Comparison of ENCODE assay signal across 8 cellular contexts in the genomic region with DNA sequence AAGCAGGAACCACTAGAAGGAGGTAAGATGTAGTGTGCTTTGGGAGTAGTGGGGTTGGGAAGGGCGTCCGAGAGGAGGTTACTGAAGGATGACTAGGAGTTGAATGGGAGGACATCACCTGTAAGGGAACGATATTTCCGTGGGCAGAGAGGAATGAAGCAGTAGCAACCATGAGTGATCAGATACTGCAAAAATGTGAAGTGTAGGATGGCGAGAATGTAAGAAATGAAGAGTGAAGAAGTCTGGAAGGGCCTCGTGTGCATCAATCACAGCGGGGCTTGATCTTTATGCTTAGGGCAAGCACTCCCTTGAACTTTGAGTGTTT. TPM values are rescaled to one million over a fixed set of nuclear protein-coding genes. Genes with fewer than 3 reads are reported as not detected.
A peak's percentile ranks its signal among the peaks of the same experiment; 100 is the strongest.
DNase-seq lines count a peak whose midpoint lies in the region; ATAC-seq and TF ChIP-seq lines count a peak whose summit lies in the region.

No MANE protein-coding gene starts in this region.

- H3K4me3 ChIP-seq in OCI-LY7 (ENCODE audit: low read depth, low read length, poor library complexity, severe bottlenecking) = peak overlapping the region; percentile 90
- H3K4me3 ChIP-seq in foreskin fibroblast (ENCODE audit: low read depth in 1 of 2, low read length in 2 of 2) = peak overlapping the region; percentile 72 to 77
- peak overlapping the region; percentile 75 for H3K4me3 ChIP-seq in smooth muscle cell

- CTCF ChIA-PET in OCI-LY7 (lab: Charles Lee; ENCODE audit: unreplicated experiment) = interaction anchor here (1.3 kb wide), 1 partner anchor 17 kb away, joined by 4 read pairs; no protein-coding TSS in a partner anchor

- intact Hi-C loops in OCI-LY7 (cut with micrococcal nuclease; ENCODE audit: unreplicated experiment) = loop anchor here (10.0 kb wide), 1 partner anchor 383 kb away; no protein-coding TSS in a partner anchor

- POLR2A ChIA-PET in OCI-LY7 (lab: Charles Lee) = interaction anchor here (0.6 to 1.6 kb wide), 8 partner anchors 8 to 635 kb away, joined by 3 to 5 read pairs (median 4); no protein-coding TSS in a partner anchor

- no TSS peak for BruUV-seq in OCI-LY7 (replicated peaks; lab: Mats Ljungman, UMichigan)

- H2AFZ ChIP-seq in OCI-LY7 (ENCODE audit: low read length) (peak overlapping the region; percentile 27), smooth muscle cell (ENCODE audit: low read depth) (peak overlapping the region; percentile 51)

- peak; percentile 0 for ATAC-seq in GM21515 (IDR thresholded peaks at IDR 0.05; ENCODE audit: unreplicated experiment)

- peaks cover 4% of the 10 kb centered on the region for H3F3A ChIP-seq in smooth muscle cell (ENCODE audit: low read depth)

- H3K27ac ChIP-seq in OCI-LY7 (ENCODE audit: low read depth, low read length, poor library complexity, severe bottlenecking) (peak overlapping the region; percentile 73), smooth muscle cell (ENCODE audit: low read depth) (peak overlapping the region; percentile 67)

- TF ChIP-seq CTCF in OCI-LY7 (conservative IDR thresholded peaks at IDR 0.05; ENCODE audit: low read length) (no peak), foreskin fibroblast (IDR thresholded peaks at IDR 0.05; ENCODE audit: low read depth, low read length) (no peak), smooth muscle cell (IDR thresholded peaks at IDR 0.05; ENCODE audit: borderline replicate concordance, insufficient read depth, poor library complexity, severe bottlenecking) (no peak)

- H3K9me3 ChIP-seq in OCI-LY7 (ENCODE audit: low read length) = peaks cover 6% of the 10 kb centered on the region; the same call in 1 of the 2 replicates
- H3K9me3 ChIP-seq in smooth muscle cell (replicated peaks; ENCODE audit: low read depth) = no peaks in the 10 kb centered on the region

- peaks cover 51% of the 10 kb centered on the region for H3K4me1 ChIP-seq in OCI-LY7 (ENCODE audit: insufficient read depth, low read length, poor library complexity, severe bottlenecking)
- peaks cover 37% of the 10 kb centered on the region for H3K4me1 ChIP-seq in smooth muscle cell (ENCODE audit: low read depth)

- no peaks in the 10 kb centered on the region for H3K27me3 ChIP-seq in smooth muscle cell (ENCODE audit: low read depth)

- no peaks in the 10 kb centered on the region for H3K9me2 ChIP-seq in OCI-LY7 (ENCODE audit: insufficient read depth, low read length)

- peaks cover 35% of the 10 kb centered on the region for H4K20me1 ChIP-seq in OCI-LY7 (ENCODE audit: insufficient read depth, low read length)
- H4K20me1 ChIP-seq in smooth muscle cell (ENCODE audit: low read depth) = peaks cover 48% of the 10 kb centered on the region

- WGBS in smooth muscle cell (ENCODE audit: low lambda C conversion rate) = 1% methylated on average over 7 of the region's 7 CpGs

- H3K79me2 ChIP-seq in OCI-LY7 (ENCODE audit: insufficient read depth, low read depth, low read length) (peaks cover 55% of the 10 kb centered on the region), smooth muscle cell (ENCODE audit: low read depth) (peaks cover 55% of the 10 kb centered on the region)

- DNase-seq in OCI-LY7 (ENCODE audit: low spot score) = no peak
- no peak for DNase-seq in foreskin fibroblast
- DNase-seq in smooth muscle cell (lab: John Stamatoyannopoulos, UW; ENCODE audit: unreplicated experiment) = no peak
- no peak for DNase-seq in GM19238 (ENCODE audit: insufficient read length, low spot score)
- no peak for DNase-seq in activated effector memory CD4-positive, alpha-beta T cell treated with anti-CD3 and anti-CD28 coated beads, Interleukin-2, amount 50 U/mL, for 16 hours
- DNase-seq in stimulated activated naive CD4-positive, alpha-beta T cell treated with Interleukin-2 at 50 U/mL for 16 hours (lab: John Stamatoyannopoulos, UW) = no peak
- DNase-seq in T-helper 9 cell = no peak

- peak overlapping the region; percentile 68 for H3K9ac ChIP-seq in smooth muscle cell (ENCODE audit: low read depth)

- H3K4me2 ChIP-seq in OCI-LY7 (ENCODE audit: low read length) (peak overlapping the region; percentile 98), smooth muscle cell (peak overlapping the region; percentile 86)

- peaks cover 60% of the 10 kb centered on the region for H3K36me3 ChIP-seq in OCI-LY7 (ENCODE audit: insufficient read depth, low read length)
- no peaks in the 10 kb centered on the region for H3K36me3 ChIP-seq in smooth muscle cell (ENCODE audit: low read depth)

RNA-seq across cellular contexts. Expression of gene MSMO1, which starts 0.6 kb away (rescaled TPM):
- 36.3 and 41.6 TPM in 2 replicates for total RNA-seq in OCI-LY7 (2014; rRNA removed; shearing (Covaris generic))
- total RNA-seq in OCI-LY7 (2022) (88.0 and 91.5 TPM in 2 replicates), smooth muscle cell (218 and 299 TPM in 2 replicates)
- 133 and 214 TPM in 2 replicates for polyA plus RNA-seq in smooth muscle cell

RNA-seq across cellular contexts. Expression of gene CPE, which starts 50.7 kb away (rescaled TPM):
- total RNA-seq in OCI-LY7 (2014; rRNA removed; shearing (Covaris generic)) = not detected in 2 replicates
- not detected in 2 replicates for total RNA-seq in OCI-LY7 (2022)
- total RNA-seq in smooth muscle cell = 47.6 and 50.9 TPM in 2 replicates
- 24.8 and 45.9 TPM in 2 replicates for polyA plus RNA-seq in smooth muscle cell

Comparison
In these comparisons a context has a peak if more than half of its experiments do, and no peak if none do; other contexts are left out.
1. RNA of gene CPE, which starts 50.7 kb away (total RNA-seq): 47.6 to 50.9 TPM in smooth muscle cell; not detected in OCI-LY7; every median in the first group is over 10 times any median in the second.
2. Peak in every context shown above with its lines, with median percentiles within 50 percentile points of each other: H3K4me3 ChIP-seq.